In genomic region chr6:24323632-24324337, GRCh38 we compare ENCODE assay signal across 17 cellular contexts. TPM values are rescaled to one million over a fixed set of nuclear protein-coding genes. Genes with fewer than 3 reads are reported as not detected.
DNase-seq lines count a peak whose midpoint lies in the region; ATAC-seq, FAIRE-seq and TF ChIP-seq lines count a peak whose summit lies in the region.
"Had no signal": no experiment of that assay in that cellular context is flagged by ENCODE, and none has a peak within 500 bp of the region (broad histone marks: within the 10 kb centered on the region; RNA-seq: fewer than 3 reads in every experiment).

No MANE protein-coding gene starts in this region.

- H3K27me3 ChIP-seq in hepatocyte (no peaks in the 10 kb centered on the region), trophoblast cell (ENCODE audit: insufficient read depth, low read length) (no peaks in the 10 kb centered on the region)
- H3K27me3 ChIP-seq: testis had no signal

- H2BK120ac ChIP-seq in trophoblast cell (ENCODE audit: insufficient read depth, low read length, poor library complexity): no peak overlapping the region

- no peak overlapping the region for H4K91ac ChIP-seq in trophoblast cell (ENCODE audit: low read depth, low read length)

- WGBS in hepatocyte (ENCODE audit: low lambda C conversion rate, missing lambda C conversion rate): 45% methylated on average over 1 of the region's 1 CpG
- WGBS in trophoblast cell (ENCODE audit: extremely low coverage, insufficient coverage, insufficient read length): no CpG with 5 or more reads among the region's 1 CpG

- no peak overlapping the region for H3K4me3 Mint-ChIP-seq in activated CD4-positive, alpha-beta memory T cell treated with anti-CD3 and anti-CD28 coated beads, Interleukin-2, amount 10 ng/mL, durations not matched to agents 7 days and 5 days

- no peaks in the 10 kb centered on the region for H3K9me2 ChIP-seq in hepatocyte (replicated peaks; ENCODE audit: insufficient read depth)

- peaks cover 18% of the 10 kb centered on the region for H3K27me3 Mint-ChIP-seq in activated CD4-positive, alpha-beta memory T cell treated with anti-CD3 and anti-CD28 coated beads, Interleukin-2, amount 10 ng/mL, durations not matched to agents 7 days and 5 days

- no peaks in the 10 kb centered on the region for H3K79me2 ChIP-seq in hepatocyte
- H3K79me2 ChIP-seq in trophoblast cell (ENCODE audit: control insufficient read depth, insufficient read depth, low read length, poor library complexity): no peaks in the 10 kb centered on the region

- TF ChIP-seq CTCF in hepatocyte (IDR thresholded peaks at IDR 0.05; ENCODE audit: poor library complexity): no peak

- H3K4me2 ChIP-seq in hepatocyte (peak overlapping the region; percentile 33), trophoblast cell (ENCODE audit: low read length) (peak overlapping the region; percentile 20)

- ATAC-seq in GM18868 (IDR thresholded peaks at IDR 0.05; ENCODE audit: unreplicated experiment) (no peak), HG03442 (IDR thresholded peaks at IDR 0.05; ENCODE audit: unreplicated experiment) (no peak)
- ATAC-seq: HCT116, psoas muscle had no signal

- no peak overlapping the region for H2BK12ac ChIP-seq in trophoblast cell (ENCODE audit: low read length)

- no peaks in the 10 kb centered on the region for H3K9me3 Mint-ChIP-seq in activated CD4-positive, alpha-beta memory T cell treated with anti-CD3 and anti-CD28 coated beads, Interleukin-2, amount 10 ng/mL, durations not matched to agents 7 days and 5 days

- H3K36me3 ChIP-seq in hepatocyte (replicated peaks; ENCODE audit: insufficient read depth, low read depth) (no peaks in the 10 kb centered on the region), trophoblast cell (ENCODE audit: control insufficient read depth in 1 of 2, insufficient read depth in 2 of 2, low read length in 2 of 2) (no peaks in the 10 kb centered on the region)

- no peak overlapping the region for H2BK5ac ChIP-seq in trophoblast cell (ENCODE audit: low read depth, low read length, poor library complexity)

- no peak overlapping the region for H3K14ac ChIP-seq in trophoblast cell (ENCODE audit: low read length)

- H3K9me3 ChIP-seq in hepatocyte (ENCODE audit: low read depth): no peaks in the 10 kb centered on the region
- no peaks in the 10 kb centered on the region for H3K9me3 ChIP-seq in trophoblast cell (ENCODE audit: insufficient read depth, low read depth, low read length)
- H3K9me3 ChIP-seq: psoas muscle, testis had no signal

- H3K4me1 Mint-ChIP-seq in activated CD4-positive, alpha-beta memory T cell treated with anti-CD3 and anti-CD28 coated beads, Interleukin-2, amount 10 ng/mL, durations not matched to agents 7 days and 5 days: no peaks in the 10 kb centered on the region

- CTCF ChIA-PET in activated CD4-positive, alpha-beta memory T cell treated with anti-CD3 and anti-CD28 coated beads, Interleukin-2, amount 10 ng/mL, durations not matched to agents 7 days and 5 days (lab: Charles Lee): no interaction called here

- no peak overlapping the region for H2AK5ac ChIP-seq in trophoblast cell (ENCODE audit: low read length)

- H3K27ac ChIP-seq in hepatocyte: peak overlapping the region; percentile 35
- H3K27ac ChIP-seq in trophoblast cell (ENCODE audit: low read depth, low read length): peak overlapping the region; percentile 80
- H3K27ac ChIP-seq: psoas muscle, testis had no signal

- no peaks in the 10 kb centered on the region for H3K36me3 Mint-ChIP-seq in activated CD4-positive, alpha-beta memory T cell treated with anti-CD3 and anti-CD28 coated beads, Interleukin-2, amount 10 ng/mL, durations not matched to agents 7 days and 5 days (ENCODE audit: low read depth)

- H4K12ac ChIP-seq in trophoblast cell (ENCODE audit: low read depth, low read length): no peak overlapping the region

- POLR2A ChIA-PET in activated CD4-positive, alpha-beta memory T cell treated with anti-CD3 and anti-CD28 coated beads, Interleukin-2, amount 10 ng/mL, durations not matched to agents 7 days and 5 days (lab: Charles Lee): no interaction called here

- no peak overlapping the region for H3K9ac ChIP-seq in trophoblast cell (ENCODE audit: low read length)

- no peaks in the 10 kb centered on the region for H4K20me1 ChIP-seq in hepatocyte (ENCODE audit: insufficient read depth, poor library complexity, severe bottlenecking)

- DNase-seq in ELR (ENCODE audit: low read depth) (peak; percentile 61), RCC 7860 (ENCODE audit: low spot score) (peak; percentile 72), hepatocyte (ENCODE audit: low spot score) (no peak), trophoblast cell (no peak)
- DNase-seq in stimulated activated CD4-positive, alpha-beta T cell treated with anti-CD3 and anti-CD28 coated beads, Interleukin-2, amount 100 ng/mL, for 24 hours: no peak
- no peak for DNase-seq in activated CD4-positive, alpha-beta memory T cell treated with anti-CD3 and anti-CD28 coated beads, Interleukin-2, amount 10 ng/mL, durations not matched to agents 7 days and 5 days
- DNase-seq: DMS79 treated with DMSO at 0.1 percent for 48 hours, NCI-H1694 treated with DMSO at 0.1 percent for 48 hours, NCI-H82, psoas muscle, testis had no signal

- H2AFZ ChIP-seq in hepatocyte (no peak overlapping the region), trophoblast cell (ENCODE audit: insufficient read depth, low read length, poor library complexity) (no peak overlapping the region)

- H3K18ac ChIP-seq in trophoblast cell (ENCODE audit: low read length): no peak overlapping the region

- H3K79me1 ChIP-seq in trophoblast cell (ENCODE audit: low read length): peaks cover 7% of the 10 kb centered on the region

- H3K4me1 ChIP-seq in hepatocyte (ENCODE audit: insufficient read depth): peaks cover 13% of the 10 kb centered on the region
- peaks cover 2 to 6% of the 10 kb centered on the region in 2 experiments for H3K4me1 ChIP-seq in trophoblast cell (ENCODE audit: control insufficient read depth in 1 of 2, insufficient read depth in 2 of 2, low read length in 2 of 2)
- H3K4me1 ChIP-seq: psoas muscle, testis had no signal

- H3K4me3 ChIP-seq in hepatocyte (no peak overlapping the region), trophoblast cell (ENCODE audit: low read depth, low read length) (no peak overlapping the region)
- H3K4me3 ChIP-seq: psoas muscle, testis had no signal

- peak; percentile 91 for FAIRE-seq in RCC 7860 (lab: Jason Lieb, UNC)

- H3K4ac ChIP-seq in trophoblast cell (ENCODE audit: low read depth, low read length): no peak overlapping the region

- H4K8ac ChIP-seq in trophoblast cell (ENCODE audit: low read depth, low read length): no peak overlapping the region

- H3K27ac Mint-ChIP-seq in activated CD4-positive, alpha-beta memory T cell treated with anti-CD3 and anti-CD28 coated beads, Interleukin-2, amount 10 ng/mL, durations not matched to agents 7 days and 5 days: no peak overlapping the region

- no peak overlapping the region for H3K23ac ChIP-seq in trophoblast cell (ENCODE audit: low read length)

RNA-seq across cellular contexts. Expression of gene DCDC2, which starts 34.1 kb away (rescaled TPM):
- 4.7 and 5.0 TPM in 2 replicates for total RNA-seq in hepatocyte
- 2.7 and 3.8 TPM in 2 replicates for polyA plus RNA-seq in hepatocyte
- polyA plus RNA-seq in trophoblast cell (2013): 0.07 and 0.08 TPM in 2 replicates
- not detected for total RNA-seq in activated CD4-positive, alpha-beta memory T cell treated with anti-CD3 and anti-CD28 coated beads, Interleukin-2, amount 10 ng/mL, durations not matched to agents 7 days and 5 days
- total RNA-seq: dermis microvascular lymphatic vessel endothelial cell, LHCN-M2 had no signal
- polyA plus RNA-seq: BJ had no signal

Comparison
In these comparisons a context has a peak if more than half of its experiments do, and no peak if none do; other contexts are left out.
1. DNase-seq: peak in ELR (single experiment) and RCC 7860 (single experiment); none in hepatocyte (single experiment), trophoblast cell (0 of 2), stimulated activated CD4-positive, alpha-beta T cell treated with anti-CD3 and anti-CD28 coated beads, Interleukin-2, amount 100 ng/mL, for 24 hours (0 of 2) and activated CD4-positive, alpha-beta memory T cell treated with anti-CD3 and anti-CD28 coated beads, Interleukin-2, amount 10 ng/mL, durations not matched to agents 7 days and 5 days (single experiment).